ENCODE assay signal across 8 cellular contexts in genomic region chr19:4581381-4582111, GRCh38. TPM values are rescaled to one million over a fixed set of nuclear protein-coding genes. Genes with fewer than 3 reads are reported as not detected.
DNase-seq lines count a peak whose midpoint lies in the region; ATAC-seq and TF ChIP-seq lines count a peak whose summit lies in the region.

No MANE protein-coding gene starts in this region.

- no peak for ATAC-seq in activated T-helper 17 cell treated with anti-CD3 and anti-CD28 coated beads, Interleukin-2, amount 50 U/mL, for 72 hours (replicated peaks)
- no peak for ATAC-seq in GM18909 (IDR thresholded peaks at IDR 0.05; ENCODE audit: poor library complexity, unreplicated experiment)
- no peak for ATAC-seq in HG02973 (IDR thresholded peaks at IDR 0.05; ENCODE audit: unreplicated experiment)

- in situ Hi-C loops in GM13976 (cut with MboI; ENCODE audit: low sequenced_read_pairs, unreplicated experiment), result no loop called here

- DNase-seq in AG08396 (ENCODE audit: low spot score) (peak; percentile 72), GM13976 (ENCODE audit: low spot score) (peak; percentile 75), left kidney (ENCODE audit: low read depth, low spot score) (peak; percentile 74), HPDE6-E6E7 (ENCODE audit: extremely low spot score) (no peak)
- no peak for DNase-seq in activated effector memory CD4-positive, alpha-beta T cell treated with anti-CD3 and anti-CD28 coated beads, Interleukin-2, amount 50 U/mL, for 16 hours

- no peaks in the 10 kb centered on the region for H3K9me3 Mint-ChIP-seq in activated T-helper 17 cell treated with anti-CD3 and anti-CD28 coated beads, Interleukin-2, amount 50 U/mL, for 72 hours

- H3K36me3 Mint-ChIP-seq in activated T-helper 17 cell treated with anti-CD3 and anti-CD28 coated beads, Interleukin-2, amount 50 U/mL, for 72 hours (ENCODE audit: low read depth), result peaks cover 8% of the 10 kb centered on the region

- H3K27me3 Mint-ChIP-seq in activated T-helper 17 cell treated with anti-CD3 and anti-CD28 coated beads, Interleukin-2, amount 50 U/mL, for 72 hours, result peaks cover 37% of the 10 kb centered on the region

- no peak overlapping the region for H3K27ac Mint-ChIP-seq in activated T-helper 17 cell treated with anti-CD3 and anti-CD28 coated beads, Interleukin-2, amount 50 U/mL, for 72 hours

- TF ChIP-seq CTCF in GM13976 (IDR thresholded peaks at IDR 0.05; ENCODE audit: borderline replicate concordance, control extremely low read depth, extremely low read depth, insufficient read depth, missing control alignments), result no peak

- H3K4me1 Mint-ChIP-seq in activated T-helper 17 cell treated with anti-CD3 and anti-CD28 coated beads, Interleukin-2, amount 50 U/mL, for 72 hours, result peaks cover 8% of the 10 kb centered on the region

- H3K4me3 Mint-ChIP-seq in activated T-helper 17 cell treated with anti-CD3 and anti-CD28 coated beads, Interleukin-2, amount 50 U/mL, for 72 hours, result peak overlapping the region; percentile 44

RNA-seq across cellular contexts. Expression of gene SEMA6B, which starts 22.1 kb away (rescaled TPM):
- under 1 TPM in 1 of 2 donors, not detected in 1; 0.05 TPM for total RNA-seq in activated T-helper 17 cell treated with anti-CD3 and anti-CD28 coated beads, Interleukin-2, amount 50 U/mL, for 72 hours

RNA-seq across cellular contexts. Expression of gene LRG1, which starts 41.7 kb away (rescaled TPM):
- under 1 TPM; 0.53 to 0.93 TPM for total RNA-seq in activated T-helper 17 cell treated with anti-CD3 and anti-CD28 coated beads, Interleukin-2, amount 50 U/mL, for 72 hours

RNA-seq across cellular contexts. Expression of gene PLIN5, which starts 46.5 kb away (rescaled TPM):
- under 1 TPM in 1 of 2 donors, not detected in 1; 0.17 TPM for total RNA-seq in activated T-helper 17 cell treated with anti-CD3 and anti-CD28 coated beads, Interleukin-2, amount 50 U/mL, for 72 hours

RNA-seq across cellular contexts. Expression of gene TNFAIP8L1, which starts 57.8 kb away (rescaled TPM):
- total RNA-seq in activated T-helper 17 cell treated with anti-CD3 and anti-CD28 coated beads, Interleukin-2, amount 50 U/mL, for 72 hours, result 10 to 100 TPM; 18.0 to 23.6 TPM

Comparison
In these comparisons a context has a peak if more than half of its experiments do, and no peak if none do; other contexts are left out.
1. DNase-seq: peak in AG08396 (single experiment), GM13976 (single experiment) and left kidney (single experiment); none in activated effector memory CD4-positive, alpha-beta T cell treated with anti-CD3 and anti-CD28 coated beads, Interleukin-2, amount 50 U/mL, for 16 hours (single experiment) and HPDE6-E6E7 (single experiment).